12 cellular contexts compared by ENCODE assay signal in genomic region chr10:77855404-77856155, GRCh38.
"Had no signal": no experiment of that assay in that cellular context is flagged by ENCODE, and none has a peak within 500 bp of the region (broad histone marks: within the 10 kb centered on the region; RNA-seq: fewer than 3 reads in every experiment).

No MANE protein-coding gene starts in this region.

- ATAC-seq: activated CD4-positive, CD25-positive, alpha-beta regulatory T cell treated with anti-CD3 and anti-CD28 coated beads, Interleukin-2, amount 50 U/mL, for 24 hours; activated naive CD4-positive, alpha-beta T cell treated with anti-CD3 and anti-CD28 coated beads, Interleukin-2, amount 50 U/mL, for 72 hours; foreskin keratinocyte; T-helper 17 cell had no signal

- H3K4me3 ChIP-seq: left ventricle myocardium inferior, tibial nerve had no signal

- H3K27me3 Mint-ChIP-seq: activated T-cell treated with anti-CD3 and anti-CD28 coated beads, Interleukin-2, amount 50 U/mL, for 24 hours; T-helper 17 cell had no signal

- H3K27me3 ChIP-seq: brain microvascular endothelial cell, foreskin keratinocyte, tibial nerve had no signal

- H3K36me3 ChIP-seq: brain microvascular endothelial cell had no signal

- FAIRE-seq: TTC549 had no signal

- H3K4me3 Mint-ChIP-seq: activated T-cell treated with anti-CD3 and anti-CD28 coated beads, Interleukin-2, amount 50 U/mL, for 24 hours; T-helper 17 cell had no signal

- H3K27ac ChIP-seq: brain microvascular endothelial cell, foreskin keratinocyte, left ventricle myocardium inferior, tibial nerve had no signal

- H3K36me3 Mint-ChIP-seq: activated naive CD4-positive, alpha-beta T cell treated with anti-CD3 and anti-CD28 coated beads, Interleukin-2, amount 50 U/mL, for 72 hours had no signal

- H3K4me1 Mint-ChIP-seq: T-helper 17 cell had no signal

- H3K9me3 ChIP-seq: left ventricle myocardium inferior, tibial nerve had no signal

- DNase-seq: activated effector memory CD4-positive, alpha-beta T cell treated with Interleukin-2 at 50 U/mL for 16 hours; activated T-cell treated with anti-CD3 and anti-CD28 coated beads, Interleukin-2, amount 50 U/mL, for 24 hours; brain microvascular endothelial cell; cerebellar nuclear complex; dermis blood vessel endothelial cell; foreskin keratinocyte; left ventricle myocardium inferior; T-helper 17 cell had no signal

- H3K27ac Mint-ChIP-seq: activated T-cell treated with anti-CD3 and anti-CD28 coated beads, Interleukin-2, amount 50 U/mL, for 24 hours; T-helper 17 cell had no signal

- H3K9me3 Mint-ChIP-seq: activated naive CD4-positive, alpha-beta T cell treated with anti-CD3 and anti-CD28 coated beads, Interleukin-2, amount 50 U/mL, for 72 hours; activated T-cell treated with anti-CD3 and anti-CD28 coated beads, Interleukin-2, amount 50 U/mL, for 24 hours had no signal

- H3K4me1 ChIP-seq: left ventricle myocardium inferior, tibial nerve had no signal
